In genomic region chr13:60379837-60380236, GRCh38 we compare ENCODE assay signal across 11 cellular contexts. TPM values are rescaled to one million over a fixed set of nuclear protein-coding genes. Genes with fewer than 3 reads are reported as not detected.
DNase-seq lines count a peak whose midpoint lies in the region; ATAC-seq and TF ChIP-seq lines count a peak whose summit lies in the region.
"Had no signal": no experiment of that assay in that cellular context is flagged by ENCODE, and none has a peak within 500 bp of the region (broad histone marks: within the 10 kb centered on the region; RNA-seq: fewer than 3 reads in every experiment).

No MANE protein-coding gene starts in this region.

- H2AFZ ChIP-seq in Loucy (ENCODE audit: low read length): no peak overlapping the region

- H3F3A ChIP-seq in Loucy (ENCODE audit: low read depth): no peaks in the 10 kb centered on the region

- H3K9ac ChIP-seq in Loucy (ENCODE audit: low read depth, low read length, poor library complexity, severe bottlenecking): no peak overlapping the region

- no peaks in the 10 kb centered on the region for H3K36me3 ChIP-seq in cardiac muscle cell
- H3K36me3 ChIP-seq in Loucy (ENCODE audit: insufficient read depth, low read length): no peaks in the 10 kb centered on the region
- H3K36me3 ChIP-seq in testis (ENCODE audit: low read depth, missing control alignments): no peaks in the 10 kb centered on the region

- H4K20me1 ChIP-seq in Loucy (ENCODE audit: insufficient read depth, low read length, poor library complexity, severe bottlenecking): no peaks in the 10 kb centered on the region

- H3K4me1 ChIP-seq in cardiac muscle cell (ENCODE audit: low read depth) (no peaks in the 10 kb centered on the region), Loucy (ENCODE audit: insufficient read depth, low read length, poor library complexity, severe bottlenecking) (peaks cover 8% of the 10 kb centered on the region), testis (no peaks in the 10 kb centered on the region)

- 91 to 92% methylated on average over 1 of the region's 1 CpG for WGBS in testis, 2 donors

- H3K9me3 ChIP-seq in cardiac muscle cell (ENCODE audit: low read depth) (no peaks in the 10 kb centered on the region), Loucy (ENCODE audit: insufficient read depth, low read depth, low read length) (no peaks in the 10 kb centered on the region), testis (no peaks in the 10 kb centered on the region)

- H3K27ac ChIP-seq in cardiac muscle cell (no peak overlapping the region), testis (no peak overlapping the region), substantia nigra (ENCODE audit: low read depth, low read length, poor library complexity, severe bottlenecking) (no peak overlapping the region)

- H3K4me3 ChIP-seq in cardiac muscle cell: no peak overlapping the region
- no peak overlapping the region for H3K4me3 ChIP-seq in Loucy (ENCODE audit: low read length, poor library complexity, severe bottlenecking)
- H3K4me3 ChIP-seq in epithelial cell of proximal tubule (ENCODE audit: low read depth, low read length): no peak overlapping the region
- no peak overlapping the region for H3K4me3 ChIP-seq in testis

- intact Hi-C loops in Right ventricle myocardium superior (cut with DNase I): no loop called here
- intact Hi-C loops in testis (cut with DNase I; ENCODE audit: low total_unique reads): no loop called here

- H3K27me3 ChIP-seq in cardiac muscle cell (no peaks in the 10 kb centered on the region), Loucy (ENCODE audit: insufficient read depth, low read length, poor library complexity, severe bottlenecking) (no peaks in the 10 kb centered on the region), testis (no peaks in the 10 kb centered on the region)

- H3K9me2 ChIP-seq in Loucy (replicated peaks; ENCODE audit: low read depth, low read length): no peaks in the 10 kb centered on the region

- ATAC-seq in Right ventricle myocardium superior (ENCODE audit: poor library complexity): no peak

- no peak for TF ChIP-seq POLR2A in testis (IDR thresholded peaks at IDR 0.05)

- H3K4me2 ChIP-seq in Loucy (ENCODE audit: low read depth, low read length, poor library complexity, severe bottlenecking): no peak overlapping the region

- DNase-seq in cardiac muscle cell (ENCODE audit: low read depth in 1 of 2, low spot score in 1 of 2): no peak
- no peak for DNase-seq in Right ventricle myocardium superior
- no peak for DNase-seq in epithelial cell of proximal tubule (ENCODE audit: low read depth)
- DNase-seq in testis: no peak
- no peak for DNase-seq in effector CD8-positive, alpha-beta T cell (lab: John Stamatoyannopoulos, UW)
- DNase-seq in germinal center (ENCODE audit: low spot score): no peak
- no peak for DNase-seq in substantia nigra (lab: John Stamatoyannopoulos, UW)
- DNase-seq: amniotic stem cell, DMS79 treated with DMSO at 0.1 percent for 48 hours, NCI-H1694 treated with DMSO at 0.1 percent for 48 hours had no signal

- TF ChIP-seq CTCF in cardiac muscle cell (IDR thresholded peaks at IDR 0.05; ENCODE audit: low read depth, low read length) (peak; percentile 17), Loucy (conservative IDR thresholded peaks at IDR 0.05; ENCODE audit: low read length) (peak; percentile 28), epithelial cell of proximal tubule (conservative IDR thresholded peaks at IDR 0.05; ENCODE audit: low read depth, low read length) (peak; percentile 22), testis (IDR thresholded peaks at IDR 0.05) (no peak)

- H3K79me2 ChIP-seq in Loucy (ENCODE audit: insufficient read depth, low read length): no peaks in the 10 kb centered on the region

RNA-seq across cellular contexts. Expression of gene TDRD3, which starts 17.2 kb away (rescaled TPM):
- total RNA-seq in cardiac muscle cell (20.1 and 29.5 TPM in 2 replicates), Right ventricle myocardium superior (38.4 TPM), epithelial cell of proximal tubule (8.2 and 8.8 TPM in 2 replicates), testis (10 to 100 TPM; 28.8 to 30.4 TPM)
- polyA plus RNA-seq in cardiac muscle cell (20.8 and 24.5 TPM in 2 replicates), testis (ENCODE audit: insufficient read depth, low read depth, low replicate concordance) (21.8 TPM)

Comparison
In these comparisons a context has a peak if more than half of its experiments do, and no peak if none do; other contexts are left out.
1. CTCF ChIP-seq: peak in cardiac muscle cell (single experiment), Loucy (single experiment) and epithelial cell of proximal tubule (single experiment); none in testis (0 of 3).